19 cellular contexts compared by ENCODE assay signal in genomic region chr6:16339263-16339587, GRCh38.
DNase-seq lines count a peak whose midpoint lies in the region; ATAC-seq and TF ChIP-seq lines count a peak whose summit lies in the region.
"Had no signal": no experiment of that assay in that cellular context is flagged by ENCODE, and none has a peak within 500 bp of the region (broad histone marks: within the 10 kb centered on the region; RNA-seq: fewer than 3 reads in every experiment).

No MANE protein-coding gene starts in this region.

- H3K9me3 ChIP-seq in PC-9 (ENCODE audit: insufficient read depth, low read depth) (no peaks in the 10 kb centered on the region), breast epithelium (no peaks in the 10 kb centered on the region), muscle layer of colon (ENCODE audit: low read length) (no peaks in the 10 kb centered on the region), stomach smooth muscle (ENCODE audit: control insufficient read depth in 2 of 2, low read length in 2 of 2) (no peaks in the 10 kb centered on the region), colonic mucosa (no peaks in the 10 kb centered on the region)
- H3K9me3 ChIP-seq: ascending aorta, BLaER1, tibial artery had no signal

- no peaks in the 10 kb centered on the region for H3K9me2 ChIP-seq in PC-9 (ENCODE audit: insufficient read depth)

- POLR2A ChIA-PET in PC-9 (lab: Charles Lee; ENCODE audit: unreplicated experiment), result no interaction called here

- no peaks in the 10 kb centered on the region for H3K27me3 ChIP-seq in PC-9 (ENCODE audit: insufficient read depth, low read depth)
- H3K27me3 ChIP-seq in breast epithelium, result no peaks in the 10 kb centered on the region
- H3K27me3 ChIP-seq in muscle layer of colon (ENCODE audit: control insufficient read depth in 1 of 2, insufficient read depth in 2 of 2, low read length in 2 of 2), result no peaks in the 10 kb centered on the region
- no peaks in the 10 kb centered on the region for H3K27me3 ChIP-seq in stomach smooth muscle (ENCODE audit: control insufficient read depth in 1 of 2, insufficient read depth in 2 of 2, low read length in 2 of 2)
- no peaks in the 10 kb centered on the region for H3K27me3 ChIP-seq in colonic mucosa
- H3K27me3 ChIP-seq: ascending aorta, BLaER1, tibial artery had no signal

- H3K4me1 ChIP-seq in PC-9 (replicated peaks; ENCODE audit: insufficient read depth) (peaks cover 25% of the 10 kb centered on the region), breast epithelium (peaks cover 4 to 14% of the 10 kb centered on the region in 2 donors), muscle layer of colon (ENCODE audit: insufficient read depth, low read length) (peaks cover 41% of the 10 kb centered on the region), stomach smooth muscle (ENCODE audit: control insufficient read depth, insufficient read depth, low read length) (peaks cover 45% of the 10 kb centered on the region), colonic mucosa (no peaks in the 10 kb centered on the region)

- TF ChIP-seq CTCF in PC-9 (conservative IDR thresholded peaks at IDR 0.05), result 0 out of 2 replicates have a peak, but pooled peaks have one; percentile 9
- TF ChIP-seq CTCF in breast epithelium (IDR thresholded peaks at IDR 0.05), result no peak
- TF ChIP-seq CTCF in colonic mucosa (IDR thresholded peaks at IDR 0.05), result no peak

- CTCF ChIA-PET in PC-9 (lab: Charles Lee), result no interaction called here

- BruUV-seq in PC-9 (replicated peaks; lab: Mats Ljungman, UMichigan), result no TSS peak

- H3K4me3 ChIP-seq in PC-9 (no peak overlapping the region), breast epithelium (no peak overlapping the region), muscle layer of colon (ENCODE audit: low read depth in 1 of 2, low read length in 2 of 2) (no peak overlapping the region), stomach smooth muscle (ENCODE audit: low read length in 2 of 2) (peak overlapping the region in 1 of 2 donors; percentile 29), colonic mucosa (no peak overlapping the region)
- H3K4me3 ChIP-seq: ascending aorta, BLaER1, tibial artery had no signal

- TF ChIP-seq POLR2A in breast epithelium (IDR thresholded peaks at IDR 0.05), result no peak

- intact Hi-C loops in PC-9 (cut with micrococcal nuclease; ENCODE audit: unreplicated experiment) (no loop called here), breast epithelium (cut with DNase I; ENCODE audit: low total_unique reads) (no loop called here), Right ventricle myocardium inferior (cut with DNase I) (no loop called here), colonic mucosa (cut with DNase I) (loop anchor here (10.0 kb wide), 2 partner anchors 626 to 746 kb away; no protein-coding TSS in a partner anchor)

- H3K4me2 ChIP-seq in PC-9, result peak overlapping the region; percentile 52
- H3K4me2 ChIP-seq: BLaER1 had no signal

- H3K79me2 ChIP-seq in PC-9 (ENCODE audit: low read depth), result no peaks in the 10 kb centered on the region

- H2AFZ ChIP-seq in PC-9, result no peak overlapping the region

- H4K20me1 ChIP-seq in PC-9 (ENCODE audit: insufficient read depth), result no peaks in the 10 kb centered on the region
- H4K20me1 ChIP-seq: BLaER1 had no signal

- no peaks in the 10 kb centered on the region for H3K36me3 ChIP-seq in PC-9 (ENCODE audit: low read depth)
- H3K36me3 ChIP-seq in breast epithelium, result no peaks in the 10 kb centered on the region
- no peaks in the 10 kb centered on the region for H3K36me3 ChIP-seq in muscle layer of colon (ENCODE audit: insufficient read depth, low read length)
- no peaks in the 10 kb centered on the region for H3K36me3 ChIP-seq in stomach smooth muscle (ENCODE audit: control insufficient read depth in 2 of 2, insufficient read depth in 2 of 2, low read length in 2 of 2)
- H3K36me3 ChIP-seq in colonic mucosa, result no peaks in the 10 kb centered on the region
- H3K36me3 ChIP-seq: ascending aorta, BLaER1, tibial artery had no signal

- peaks cover 8% of the 10 kb centered on the region; the same call in 1 of the 2 replicates for H3F3A ChIP-seq in PC-9 (ENCODE audit: insufficient read depth, low read depth)

- no peak overlapping the region for H3K9ac ChIP-seq in muscle layer of colon (ENCODE audit: low read length)
- no peak overlapping the region for H3K9ac ChIP-seq in stomach smooth muscle (ENCODE audit: low read length in 2 of 2)
- H3K9ac ChIP-seq in colonic mucosa (ENCODE audit: low read depth in 2 of 2, low read length in 2 of 2), result no peak overlapping the region
- H3K9ac ChIP-seq: BLaER1 had no signal

- DNase-seq in PC-9 (no peak), breast epithelium (ENCODE audit: low spot score in 2 of 2) (no peak), Right ventricle myocardium inferior (ENCODE audit: missing footprints) (no peak), colonic mucosa (no peak)
- no peak for DNase-seq in stimulated activated CD8-positive, alpha-beta memory T cell treated with anti-CD3 and anti-CD28 coated beads, Interleukin-4, amount 100 ng/mL, for 48 hours
- DNase-seq: activated CD4-positive, alpha-beta T cell treated with anti-CD3 and anti-CD28 coated beads for 48 hours; activated CD8-positive, alpha-beta memory T cell treated with anti-CD3 and anti-CD28 coated beads, Interleukin-2, amount 50 U/mL, for 4 hours; activated gamma-delta T cell treated with Interleukin-2 at 50 U/mL for 16 hours; immature natural killer cell; NCI-H1105; NCI-H2107; NCI-H526 treated with DMSO at 0.1 percent for 48 hours; stimulated activated CD4-positive, alpha-beta T cell treated with anti-CD3 and anti-CD28 coated beads, Interleukin-4, amount 100 ng/mL, for 24 hours had no signal

- H3K27ac ChIP-seq in PC-9, result peak overlapping the region; percentile 6; the same call in 1 of the 2 replicates
- H3K27ac ChIP-seq in breast epithelium, result peak overlapping the region; percentile 26 to 36
- H3K27ac ChIP-seq in muscle layer of colon (ENCODE audit: low read depth, low read length), result peak overlapping the region; percentile 16
- peak overlapping the region; percentile 41 for H3K27ac ChIP-seq in stomach smooth muscle (ENCODE audit: low read length)
- H3K27ac ChIP-seq in colonic mucosa, result no peak overlapping the region
- H3K27ac ChIP-seq: ascending aorta, BLaER1 had no signal

- ATAC-seq in Right ventricle myocardium inferior (no peak), GM19463 (IDR thresholded peaks at IDR 0.05; ENCODE audit: unreplicated experiment) (no peak)
